Comparison of ENCODE assay signal across 1 cellular context in genomic region chr17:8079291-8080207, GRCh38.
TF ChIP-seq lines count a peak whose summit lies in the region.

No MANE protein-coding gene starts in this region.

TF ChIP-seq in SK-N-SH treated with all-trans-retinoic acid at 6 μM for 48 hours, 23 proteins besides CTCF, POLR2A, EP300 and RAD21 (continued from another document):
- no peak for TF ChIP-seq POU6F1 (CRISPR knock-in tag; IDR thresholded peaks at IDR 0.05; ENCODE audit: borderline replicate concordance, low read depth)
- TF ChIP-seq ZC3H10 (CRISPR knock-in tag; IDR thresholded peaks at IDR 0.05): no peak
- TF ChIP-seq CREB5 (CRISPR knock-in tag; IDR thresholded peaks at IDR 0.05; ENCODE audit: low read depth): no peak
- TF ChIP-seq ZNF8 (CRISPR knock-in tag; IDR thresholded peaks at IDR 0.05): no peak
- TF ChIP-seq GLIS3 (CRISPR knock-in tag; IDR thresholded peaks at IDR 0.05): no peak
- no peak for TF ChIP-seq PATZ1 (CRISPR knock-in tag; IDR thresholded peaks at IDR 0.05; ENCODE audit: borderline replicate concordance)
- no peak for TF ChIP-seq OSR1 (CRISPR knock-in tag; IDR thresholded peaks at IDR 0.05)
- no peak for TF ChIP-seq ESRRG (CRISPR knock-in tag; IDR thresholded peaks at IDR 0.05)
- no peak for TF ChIP-seq RARB (CRISPR knock-in tag; IDR thresholded peaks at IDR 0.05)
